Comparison of ENCODE assay signal across 9 cellular contexts in genomic region chr17:40486513-40487370, GRCh38. TPM values are rescaled to one million over a fixed set of nuclear protein-coding genes. Genes with fewer than 3 reads are reported as not detected.
A peak's percentile ranks its signal among the peaks of the same experiment; 100 is the strongest.
DNase-seq lines count a peak whose midpoint lies in the region; ATAC-seq, FAIRE-seq and TF ChIP-seq lines count a peak whose summit lies in the region.
"Had no signal": no experiment of that assay in that cellular context is flagged by ENCODE, and none has a peak within 500 bp of the region (broad histone marks: within the 10 kb centered on the region; RNA-seq: fewer than 3 reads in every experiment).

No MANE protein-coding gene starts in this region.

- FAIRE-seq in bronchial epithelial cell (lab: Jason Lieb, UNC): peak; percentile 93

- TF ChIP-seq CTCF in CD4-positive, alpha-beta T cell (IDR thresholded peaks at IDR 0.05): no peak
- TF ChIP-seq CTCF in bronchial epithelial cell (IDR thresholded peaks at IDR 0.05; ENCODE audit: insufficient read depth, low read length, severe bottlenecking): no peak

- H3K27me3 Mint-ChIP-seq in CD4-positive, alpha-beta T cell: no peaks in the 10 kb centered on the region
- peaks cover 3% of the 10 kb centered on the region for H3K27me3 Mint-ChIP-seq in IgD-negative memory B cell
- H3K27me3 Mint-ChIP-seq in immature natural killer cell (ENCODE audit: low read depth in 3 of 3): peaks cover 0 to 5% (median 3%) of the 10 kb centered on the region in 3 donors

- POLR2A ChIA-PET in CD4-positive, alpha-beta T cell (lab: Charles Lee): interaction anchor here (1.6 to 2.0 kb wide), 2 partner anchors 31 to 47 kb away, joined by 6 read pairs; no protein-coding TSS in a partner anchor

- no peak for DNase-seq in CD4-positive, alpha-beta T cell
- peak; percentile 90 for DNase-seq in bronchial epithelial cell (ENCODE audit: low read depth)
- peak; percentile 63 for DNase-seq in non-pigmented ciliary epithelial cell (ENCODE audit: low read depth)
- DNase-seq in immature natural killer cell: no peak
- no peak for DNase-seq in OCI-M2 (lab: John Stamatoyannopoulos, UW; ENCODE audit: unreplicated experiment)
- DNase-seq in stimulated activated CD4-positive, alpha-beta T cell treated with anti-CD3 and anti-CD28 coated beads, Interleukin-15, amount 100 ng/mL, for 24 hours: no peak
- no peak for DNase-seq in posterior vena cava (ENCODE audit: low spot score)
- DNase-seq: NCI-H1694 treated with DMSO at 0.1 percent for 48 hours had no signal

- no peak overlapping the region for H3K4me3 ChIP-seq in bronchial epithelial cell (ENCODE audit: low read depth, low read length)

- H3K4me3 Mint-ChIP-seq in CD4-positive, alpha-beta T cell: no peak overlapping the region
- H3K4me3 Mint-ChIP-seq in IgD-negative memory B cell (no peak overlapping the region), immature natural killer cell (no peak overlapping the region)

- intact Hi-C loops in CD4-positive, alpha-beta T cell (cut with DNase I, micrococcal nuclease): no loop called here
- intact Hi-C loops in posterior vena cava (cut with DNase I): no loop called here

- H3K36me3 Mint-ChIP-seq in CD4-positive, alpha-beta T cell (ENCODE audit: low read depth): no peaks in the 10 kb centered on the region
- no peaks in the 10 kb centered on the region for H3K36me3 Mint-ChIP-seq in IgD-negative memory B cell
- H3K36me3 Mint-ChIP-seq in immature natural killer cell: no peaks in the 10 kb centered on the region

- H3K27ac Mint-ChIP-seq in CD4-positive, alpha-beta T cell: peak overlapping the region; percentile 97
- H3K27ac Mint-ChIP-seq in IgD-negative memory B cell (peak overlapping the region in 2 of 3 donors; percentile 6 to 92), immature natural killer cell (peak overlapping the region in 3 of 6 donors; percentile 31 to 82 (median 71))

- H3K9me3 ChIP-seq in CD4-positive, alpha-beta T cell (ENCODE audit: control insufficient read depth, low read length): no peaks in the 10 kb centered on the region

- H3K27ac ChIP-seq in CD4-positive, alpha-beta T cell (ENCODE audit: low read depth, low read length): no peak overlapping the region

- no peak for ATAC-seq in CD4-positive, alpha-beta T cell (ENCODE audit: poor library complexity)

- H3K36me3 ChIP-seq in bronchial epithelial cell (ENCODE audit: control insufficient read depth, insufficient read depth, low read length): peaks cover 57% of the 10 kb centered on the region

- H3K27me3 ChIP-seq in CD4-positive, alpha-beta T cell (ENCODE audit: control insufficient read depth, insufficient read depth, low read length): no peaks in the 10 kb centered on the region
- H3K27me3 ChIP-seq in bronchial epithelial cell (ENCODE audit: control insufficient read depth, insufficient read depth, low read length): no peaks in the 10 kb centered on the region

- CTCF ChIA-PET in CD4-positive, alpha-beta T cell (lab: Charles Lee): interaction anchor here (0.6 to 1.8 kb wide), 3 partner anchors 10 to 271 kb away, joined by 3 to 14 read pairs (median 3); no protein-coding TSS in a partner anchor

- no peaks in the 10 kb centered on the region for H3K9me3 Mint-ChIP-seq in CD4-positive, alpha-beta T cell
- no peaks in the 10 kb centered on the region for H3K9me3 Mint-ChIP-seq in IgD-negative memory B cell
- no peaks in the 10 kb centered on the region for H3K9me3 Mint-ChIP-seq in immature natural killer cell

- H3K4me1 Mint-ChIP-seq in CD4-positive, alpha-beta T cell (ENCODE audit: low read depth): peaks cover 79% of the 10 kb centered on the region
- H3K4me1 Mint-ChIP-seq in IgD-negative memory B cell: peaks cover 13 to 21% (median 14%) of the 10 kb centered on the region in 3 donors
- H3K4me1 Mint-ChIP-seq in immature natural killer cell: peaks cover 43 to 50% of the 10 kb centered on the region in 2 donors

RNA-seq across cellular contexts. Expression of gene TNS4, which starts 14.7 kb away (rescaled TPM):
- 1 to 10 TPM; 3.0 to 4.2 TPM for total RNA-seq in CD4-positive, alpha-beta T cell
- polyA plus RNA-seq in IgD-negative memory B cell: not detected
- total RNA-seq in bronchial epithelial cell: 22.0 and 27.1 TPM in 2 replicates
- polyA plus RNA-seq in immature natural killer cell: under 1 TPM in 1 of 3 donors, not detected in 2; 0.12 TPM
- under 1 TPM; 0.14 to 0.38 TPM for total RNA-seq in posterior vena cava

RNA-seq across cellular contexts. Expression of gene IGFBP4, which starts 43.5 kb away (rescaled TPM):
- 1 to 10 TPM; 2.5 to 2.6 TPM for total RNA-seq in CD4-positive, alpha-beta T cell
- polyA plus RNA-seq in IgD-negative memory B cell (3.0 TPM), immature natural killer cell (10 to 100 TPM; 22.3 to 41.7 (median 36.2) TPM)
- total RNA-seq in bronchial epithelial cell (17.3 and 21.9 TPM in 2 replicates), posterior vena cava (1,000 to 10,000 TPM; 1,004 to 1,451 TPM)

Comparison
In these comparisons a context has a peak if more than half of its experiments do, and no peak if none do; other contexts are left out.
1. DNase-seq: peak in bronchial epithelial cell (single experiment) and non-pigmented ciliary epithelial cell (single experiment); none in CD4-positive, alpha-beta T cell (0 of 10), immature natural killer cell (0 of 3), OCI-M2 (single experiment), stimulated activated CD4-positive, alpha-beta T cell treated with anti-CD3 and anti-CD28 coated beads, Interleukin-15, amount 100 ng/mL, for 24 hours (single experiment) and posterior vena cava (single experiment).
2. RNA of gene IGFBP4, which starts 43.5 kb away (total RNA-seq): 1,004 to 1,451 TPM in posterior vena cava; 17.3 to 21.9 TPM in bronchial epithelial cell and 2.5 to 2.6 TPM in CD4-positive, alpha-beta T cell; every median in the first group is over 10 times any median in the second.